ENCODE assay signal across 21 cellular contexts in the genomic region with DNA sequence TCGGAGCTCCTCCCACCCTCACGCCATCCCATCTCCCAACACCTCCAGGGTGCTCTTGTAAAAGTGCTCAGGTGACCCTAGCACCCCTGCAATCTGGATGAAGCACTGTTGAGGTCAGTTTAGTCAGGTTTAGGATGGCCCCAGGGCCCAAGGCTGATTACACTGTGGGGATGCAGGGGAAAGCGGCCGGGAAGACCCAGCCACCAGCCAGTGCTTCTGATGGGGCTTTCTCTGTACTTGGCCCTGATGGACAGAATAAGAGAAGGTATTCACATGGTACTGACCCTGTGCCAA. TPM values are rescaled to one million over a fixed set of nuclear protein-coding genes. Genes with fewer than 3 reads are reported as not detected.
DNase-seq lines count a peak whose midpoint lies in the region; ATAC-seq and TF ChIP-seq lines count a peak whose summit lies in the region.
"Had no signal": no experiment of that assay in that cellular context is flagged by ENCODE, and none has a peak within 500 bp of the region (broad histone marks: within the 10 kb centered on the region; RNA-seq: fewer than 3 reads in every experiment).

No MANE protein-coding gene starts in this region.

- H3K27ac ChIP-seq in CD4-positive, CD25-positive, alpha-beta regulatory T cell (ENCODE audit: insufficient read depth, low read length, poor library complexity, severe bottlenecking) = no peak overlapping the region
- no peak overlapping the region for H3K27ac ChIP-seq in endodermal cell (ENCODE audit: low read depth, low read length)
- no peak overlapping the region for H3K27ac ChIP-seq in spleen
- H3K27ac ChIP-seq: 22Rv1, A549, C4-2B, GM23248 had no signal

- H3K9me3 ChIP-seq in CD4-positive, CD25-positive, alpha-beta regulatory T cell (ENCODE audit: control insufficient read depth in 2 of 2, low read length in 2 of 2) = no peaks in the 10 kb centered on the region
- H3K9me3 ChIP-seq in endodermal cell (ENCODE audit: control insufficient read depth, low read length) (no peaks in the 10 kb centered on the region), spleen (no peaks in the 10 kb centered on the region)
- H3K9me3 ChIP-seq: A549, HAP-1 had no signal

- no peak for DNase-seq in activated CD4-positive, alpha-beta T cell treated with anti-CD3 and anti-CD28 coated beads, Interleukin-2, amount 10 ng/mL, durations not matched to agents 7 days and 5 days
- no peak for DNase-seq in activated CD4-positive, alpha-beta T cell treated with anti-CD3 and anti-CD28 coated beads for 4 hours
- no peak for DNase-seq in CD4-positive, CD25-positive, alpha-beta regulatory T cell
- DNase-seq in endodermal cell (peak; percentile 31), spleen (peak; percentile 59), NCI-H526 (lab: John Stamatoyannopoulos, UW) (no peak)
- DNase-seq: AML-193; CD4-positive, alpha-beta memory T cell; DMS153; DMS79; GDM1; GM23248 had no signal

- peak overlapping the region; percentile 25 for H3K27ac Mint-ChIP-seq in activated CD4-positive, alpha-beta T cell treated with anti-CD3 and anti-CD28 coated beads, Interleukin-2, amount 10 ng/mL, durations not matched to agents 7 days and 5 days
- H3K27ac Mint-ChIP-seq in CD4-positive, CD25-positive, alpha-beta regulatory T cell = peak overlapping the region; percentile 14 to 60 (median 51)
- H3K27ac Mint-ChIP-seq in endodermal cell = no peak overlapping the region
- H3K27ac Mint-ChIP-seq: CD4-positive, alpha-beta memory T cell had no signal

- POLR2A ChIA-PET in activated CD4-positive, alpha-beta T cell treated with anti-CD3 and anti-CD28 coated beads, Interleukin-2, amount 10 ng/mL, durations not matched to agents 7 days and 5 days (lab: Charles Lee) = no interaction called here

- H3K4me1 ChIP-seq in CD4-positive, CD25-positive, alpha-beta regulatory T cell (ENCODE audit: control insufficient read depth, insufficient read depth, low read length, poor library complexity, severe bottlenecking) = peaks cover 28% of the 10 kb centered on the region
- no peaks in the 10 kb centered on the region for H3K4me1 ChIP-seq in endodermal cell (ENCODE audit: control insufficient read depth, insufficient read depth, low read length)
- H3K4me1 ChIP-seq in spleen = peaks cover 0 to 75% (median 27%) of the 10 kb centered on the region in 6 donors
- H3K4me1 ChIP-seq: HAP-1 had no signal

- TF ChIP-seq CTCF in endodermal cell (conservative IDR thresholded peaks at IDR 0.05) (no peak), spleen (IDR thresholded peaks at IDR 0.05 in 8 of 11, conservative IDR thresholded peaks at IDR 0.05 in 3 of 11) (no peak)

- TF ChIP-seq POLR2A in spleen (IDR thresholded peaks at IDR 0.05) = no peak

- CTCF ChIA-PET in activated CD4-positive, alpha-beta T cell treated with anti-CD3 and anti-CD28 coated beads, Interleukin-2, amount 10 ng/mL, durations not matched to agents 7 days and 5 days (lab: Charles Lee) = interaction anchor here (2.8 to 3.2 kb wide), 2 partner anchors 11 to 21 kb away, joined by 10 to 17 read pairs; no protein-coding TSS in a partner anchor

- H3K36me3 ChIP-seq in CD4-positive, CD25-positive, alpha-beta regulatory T cell (ENCODE audit: control insufficient read depth, insufficient read depth, low read length) = peaks cover 6% of the 10 kb centered on the region
- H3K36me3 ChIP-seq in endodermal cell (ENCODE audit: control insufficient read depth, insufficient read depth, low read length) = peaks cover 69% of the 10 kb centered on the region
- H3K36me3 ChIP-seq in spleen = peaks cover 0 to 98% (median 31%) of the 10 kb centered on the region in 6 donors
- H3K36me3 ChIP-seq: HAP-1 had no signal

- H3K9me3 Mint-ChIP-seq in activated CD4-positive, alpha-beta T cell treated with anti-CD3 and anti-CD28 coated beads, Interleukin-2, amount 10 ng/mL, durations not matched to agents 7 days and 5 days = no peaks in the 10 kb centered on the region
- no peaks in the 10 kb centered on the region for H3K9me3 Mint-ChIP-seq in CD4-positive, CD25-positive, alpha-beta regulatory T cell
- no peaks in the 10 kb centered on the region for H3K9me3 Mint-ChIP-seq in endodermal cell
- H3K9me3 Mint-ChIP-seq: CD4-positive, alpha-beta memory T cell had no signal

- 96 to 100% methylated on average over 2 to 4 of the region's 4 CpGs for WGBS in endodermal cell (ENCODE audit: insufficient coverage in 1 of 2, insufficient read length in 1 of 2), 2 experiments
- 91 to 96% (median 95%) methylated on average over 4 of the region's 4 CpGs for WGBS in spleen, 5 donors

- no peak overlapping the region for H3K4me3 ChIP-seq in CD4-positive, CD25-positive, alpha-beta regulatory T cell (ENCODE audit: low read depth, low read length)
- H3K4me3 ChIP-seq in endodermal cell (ENCODE audit: low read length) (no peak overlapping the region), spleen (no peak overlapping the region)
- H3K4me3 ChIP-seq: A549, GM23248, HAP-1 had no signal

- ATAC-seq in CD4-positive, CD25-positive, alpha-beta regulatory T cell (ENCODE audit: low read depth in 2 of 2) = no peak
- ATAC-seq in HG03565 (IDR thresholded peaks at IDR 0.05; ENCODE audit: unreplicated experiment) = no peak
- ATAC-seq: A549 had no signal

- intact Hi-C loops in spleen (cut with DNase I; ENCODE audit: low total_unique reads) = no loop called here

- H3K4me1 Mint-ChIP-seq in activated CD4-positive, alpha-beta T cell treated with anti-CD3 and anti-CD28 coated beads, Interleukin-2, amount 10 ng/mL, durations not matched to agents 7 days and 5 days = peaks cover 33% of the 10 kb centered on the region
- H3K4me1 Mint-ChIP-seq in CD4-positive, CD25-positive, alpha-beta regulatory T cell = peaks cover 0 to 50% (median 16%) of the 10 kb centered on the region in 4 donors
- H3K4me1 Mint-ChIP-seq in endodermal cell = peaks cover 2% of the 10 kb centered on the region

- H3K36me3 Mint-ChIP-seq in activated CD4-positive, alpha-beta T cell treated with anti-CD3 and anti-CD28 coated beads, Interleukin-2, amount 10 ng/mL, durations not matched to agents 7 days and 5 days (ENCODE audit: low read depth) = peaks cover 2% of the 10 kb centered on the region
- peaks cover 15% of the 10 kb centered on the region for H3K36me3 Mint-ChIP-seq in CD4-positive, CD25-positive, alpha-beta regulatory T cell
- H3K36me3 Mint-ChIP-seq in endodermal cell (ENCODE audit: low read depth) = peaks cover 62% of the 10 kb centered on the region

- no peaks in the 10 kb centered on the region for H3K27me3 Mint-ChIP-seq in activated CD4-positive, alpha-beta T cell treated with anti-CD3 and anti-CD28 coated beads, Interleukin-2, amount 10 ng/mL, durations not matched to agents 7 days and 5 days
- H3K27me3 Mint-ChIP-seq in CD4-positive, CD25-positive, alpha-beta regulatory T cell = no peaks in the 10 kb centered on the region
- no peaks in the 10 kb centered on the region for H3K27me3 Mint-ChIP-seq in endodermal cell (ENCODE audit: insufficient read depth)
- H3K27me3 Mint-ChIP-seq: CD4-positive, alpha-beta memory T cell had no signal

- no peak overlapping the region for H3K4me3 Mint-ChIP-seq in activated CD4-positive, alpha-beta T cell treated with anti-CD3 and anti-CD28 coated beads, Interleukin-2, amount 10 ng/mL, durations not matched to agents 7 days and 5 days
- no peak overlapping the region for H3K4me3 Mint-ChIP-seq in CD4-positive, CD25-positive, alpha-beta regulatory T cell
- H3K4me3 Mint-ChIP-seq in endodermal cell = no peak overlapping the region
- H3K4me3 Mint-ChIP-seq: CD4-positive, alpha-beta memory T cell had no signal

- H3K27me3 ChIP-seq in CD4-positive, CD25-positive, alpha-beta regulatory T cell (ENCODE audit: control insufficient read depth, insufficient read depth, low read length) = no peaks in the 10 kb centered on the region
- H3K27me3 ChIP-seq in endodermal cell (ENCODE audit: control insufficient read depth, insufficient read depth, low read length, poor library complexity, severe bottlenecking) = no peaks in the 10 kb centered on the region
- H3K27me3 ChIP-seq in spleen (replicated peaks in 1 of 7) = no peaks in the 10 kb centered on the region

- H3K9ac ChIP-seq in endodermal cell (ENCODE audit: extremely low read depth, low read length, poor library complexity, severe bottlenecking) = no peak overlapping the region
- H3K9ac ChIP-seq: GM23248 had no signal

RNA-seq across cellular contexts. Expression of a gene that starts 28.7 kb away (rescaled TPM):
- under 1 TPM in 1 of 2 experiments, not detected in 1; 0.06 TPM for total RNA-seq in activated CD4-positive, alpha-beta T cell treated with anti-CD3 and anti-CD28 coated beads, Interleukin-2, amount 10 ng/mL, durations not matched to agents 7 days and 5 days
- 0.12 TPM for total RNA-seq in CD4-positive, CD25-positive, alpha-beta regulatory T cell
- polyA plus RNA-seq in CD4-positive, CD25-positive, alpha-beta regulatory T cell = under 1 TPM in 1 of 4 donors, not detected in 3; 0.11 TPM
- under 1 TPM in 1 of 2 donors, not detected in 1; 0.13 TPM for total RNA-seq in endodermal cell
- polyA plus RNA-seq in endodermal cell (2013, experiment 1 of 2) = 0.28 TPM
- 0.21 TPM for polyA plus RNA-seq in endodermal cell (2013, experiment 2 of 2)
- under 1 TPM in 4 of 7 donors, not detected in 3; 0.16 to 0.59 (median 0.23) TPM for total RNA-seq in spleen
- polyA plus RNA-seq in spleen = under 1 TPM; 0.10 to 0.15 (median 0.11) TPM
- total RNA-seq: Daoy, GM23248, H4, HT-29 had no signal
- polyA plus RNA-seq: BJ, GM23248 had no signal

Comparison
In these comparisons a context has a peak if more than half of its experiments do, and no peak if none do; other contexts are left out.
1. DNase-seq: peak in endodermal cell (single experiment) and spleen (single experiment); none in activated CD4-positive, alpha-beta T cell treated with anti-CD3 and anti-CD28 coated beads, Interleukin-2, amount 10 ng/mL, durations not matched to agents 7 days and 5 days (single experiment), activated CD4-positive, alpha-beta T cell treated with anti-CD3 and anti-CD28 coated beads for 4 hours (0 of 2), CD4-positive, CD25-positive, alpha-beta regulatory T cell (0 of 3) and NCI-H526 (0 of 2).